In the genomic region with DNA sequence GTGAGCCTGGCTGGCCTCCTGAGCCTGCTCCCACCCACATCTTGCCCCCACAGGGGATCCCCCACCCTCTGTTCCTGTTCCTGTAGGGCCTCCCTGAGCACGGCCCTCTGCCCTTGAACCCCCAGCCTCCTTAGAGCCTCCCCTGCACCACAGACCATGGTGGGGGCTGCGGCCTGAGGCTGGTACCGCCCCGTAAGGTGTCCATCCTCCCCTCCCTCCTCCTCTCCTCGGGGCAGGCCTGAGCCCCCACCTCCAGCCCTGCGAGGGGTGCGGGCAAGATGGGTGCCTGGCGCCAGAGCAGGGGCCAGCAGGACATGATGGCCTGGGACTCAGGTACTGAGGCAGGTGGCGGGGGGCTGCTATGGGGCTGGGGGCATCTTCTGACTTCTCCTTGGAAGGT, we compare ENCODE assay signal across 22 cellular contexts.
"Had no signal": no experiment of that assay in that cellular context is flagged by ENCODE, and none has a peak within 500 bp of the region (broad histone marks: within the 10 kb centered on the region; RNA-seq: fewer than 3 reads in every experiment).

No MANE protein-coding gene starts in this region.

- H3K4me3 Mint-ChIP-seq: effector memory CD8-positive, alpha-beta T cell; nephron; neural progenitor cell; stimulated activated effector memory CD8-positive, alpha-beta T cell treated with anti-CD3 and anti-CD28 coated beads, Interleukin-12 subunit alpha, Interleukin-12 subunit beta, amount 100 ng/mL, for 72 hours had no signal

- H3K27me3 ChIP-seq: right atrium auricular region, thyroid gland had no signal

- H3K9me3 ChIP-seq: esophagus squamous epithelium, heart right ventricle, lower lobe of right lung, prostate gland, right atrium auricular region, sigmoid colon, stomach, thyroid gland had no signal

- H3K9ac ChIP-seq: neural progenitor cell had no signal

- H2AFZ ChIP-seq: neural progenitor cell had no signal

- H3K9me3 Mint-ChIP-seq: effector memory CD8-positive, alpha-beta T cell; nephron; neural progenitor cell; stimulated activated effector memory CD8-positive, alpha-beta T cell treated with anti-CD3 and anti-CD28 coated beads, Interleukin-12 subunit alpha, Interleukin-12 subunit beta, amount 100 ng/mL, for 72 hours had no signal

- H3K27ac ChIP-seq: esophagus squamous epithelium, lower lobe of right lung, neural progenitor cell, prostate gland, right atrium auricular region, sigmoid colon, stomach, thyroid gland had no signal

- ATAC-seq: effector memory CD8-positive, alpha-beta T cell; heart right ventricle; left ventricle myocardium superior; lower lobe of right lung had no signal

- H3K36me3 Mint-ChIP-seq: neural progenitor cell; stimulated activated effector memory CD8-positive, alpha-beta T cell treated with anti-CD3 and anti-CD28 coated beads, Interleukin-12 subunit alpha, Interleukin-12 subunit beta, amount 100 ng/mL, for 72 hours had no signal

- H3K4me3 ChIP-seq: esophagus squamous epithelium, heart right ventricle, lower lobe of right lung, neural progenitor cell, prostate gland, right atrium auricular region, sigmoid colon, thyroid gland had no signal

- H3K36me3 ChIP-seq: esophagus squamous epithelium, heart right ventricle, lower lobe of right lung, neural progenitor cell, prostate gland, right atrium auricular region, sigmoid colon, stomach, thyroid gland had no signal

- DNase-seq: cortex of kidney; effector memory CD8-positive, alpha-beta T cell; erythroblast; esophagus squamous epithelium; foreskin melanocyte; glutamatergic neuron; heart right ventricle; left ventricle myocardium superior; lower lobe of right lung; nucleus accumbens; sigmoid colon; stimulated activated CD4-positive, alpha-beta T cell treated with anti-CD3 and anti-CD28 coated beads, Interleukin-2, amount 100 ng/mL, for 24 hours; stimulated activated CD4-positive, alpha-beta T cell treated with anti-CD3 and anti-CD28 coated beads, Interleukin-4, amount 100 ng/mL, for 24 hours; stimulated activated naive CD4-positive, alpha-beta T cell treated with Interleukin-2 at 50 U/mL for 16 hours; stomach; thyroid gland; trophoblast cell had no signal

- H3K4me2 ChIP-seq: neural progenitor cell had no signal

- H3K27ac Mint-ChIP-seq: effector memory CD8-positive, alpha-beta T cell; nephron; neural progenitor cell; stimulated activated effector memory CD8-positive, alpha-beta T cell treated with anti-CD3 and anti-CD28 coated beads, Interleukin-12 subunit alpha, Interleukin-12 subunit beta, amount 100 ng/mL, for 72 hours had no signal
